Comparison of ENCODE assay signal across 8 cellular contexts in genomic region chrX:23782863-23783568, GRCh38. TPM values are rescaled to one million over a fixed set of nuclear protein-coding genes. Genes with fewer than 3 reads are reported as not detected.
DNase-seq lines count a peak whose midpoint lies in the region; ATAC-seq and TF ChIP-seq lines count a peak whose summit lies in the region.

SAT1 (plus strand) TSS chrX:23783173; CDS start chrX:23783352, 179 bp downstream.

- H3K36me3 ChIP-seq in CD8-positive, alpha-beta T cell (ENCODE audit: insufficient read depth, low read length) = peaks cover 11% of the 10 kb centered on the region
- H3K36me3 ChIP-seq in right lobe of liver = peaks cover 0 to 13% (median 0%) of the 10 kb centered on the region in 4 donors

- WGBS in right lobe of liver (ENCODE audit: insufficient coverage, low coverage, low lambda C conversion rate, missing lambda C conversion rate) = 18% methylated on average over 21 of the region's 55 CpGs

- TF ChIP-seq CTCF in CD8-positive, alpha-beta T cell (IDR thresholded peaks at IDR 0.05) = peak; percentile 60
- peak; percentile 62 to 92 (median 81) for TF ChIP-seq CTCF in dorsolateral prefrontal cortex (IDR thresholded peaks at IDR 0.05 in 54 of 56, conservative IDR thresholded peaks at IDR 0.05 in 2 of 56; ENCODE audit: low read depth in 1 of 56, partially characterized antibody in 56 of 56)
- TF ChIP-seq CTCF in right lobe of liver (IDR thresholded peaks at IDR 0.05) = peak; percentile 68 to 80 (median 78)

- H3K36me3 Mint-ChIP-seq in CD8-positive, alpha-beta T cell = peaks cover 33% of the 10 kb centered on the region
- peaks cover 27% of the 10 kb centered on the region for H3K36me3 Mint-ChIP-seq in activated CD4-positive, alpha-beta memory T cell treated with anti-CD3 and anti-CD28 coated beads for 36 hours

- TF ChIP-seq POLR2A in right lobe of liver (IDR thresholded peaks at IDR 0.05) = peak; percentile 96

- peak within 1 kb of the TSS; percentile 99 for H3K27ac Mint-ChIP-seq in CD8-positive, alpha-beta T cell
- peak within 1 kb of the TSS; percentile 96 for H3K27ac Mint-ChIP-seq in activated CD4-positive, alpha-beta memory T cell treated with anti-CD3 and anti-CD28 coated beads for 36 hours

- intact Hi-C loops in CD8-positive, alpha-beta T cell (cut with DNase I, micrococcal nuclease) = loop anchor here (1.0 to 10.0 kb wide), 14 partner anchors 10 to 682 kb away; partner anchors contain the start of genes EIF2S3 (in 2 of the 2), ACOT9 (in 1 of the 2), APOO (in 1 of the 2) and KLHL15 (in 1 of the 2)
- intact Hi-C loops in activated CD4-positive, alpha-beta memory T cell treated with anti-CD3 and anti-CD28 coated beads for 36 hours (cut with micrococcal nuclease) = loop anchor here (1.0 to 5.0 kb wide), 8 partner anchors 40 to 369 kb away; partner anchors contain the start of genes ACOT9, APOO, EIF2S3 and KLHL15
- intact Hi-C loops in dorsolateral prefrontal cortex (cut with DNase I) (loop anchor here (1.0 to 10.0 kb wide), 5 partner anchors 34 to 269 kb away; partner anchors contain the start of gene EIF2S3 (in 1 of the 2)), right lobe of liver (cut with DNase I) (no loop called here)

- CTCF ChIA-PET in CD8-positive, alpha-beta T cell (lab: Charles Lee) = interaction anchor here (0.6 to 3.6 kb wide), 13 partner anchors 9 to 704 kb away, joined by 3 to 27 read pairs (median 4); partner anchors contain the start of gene ACOT9
- CTCF ChIA-PET in activated CD4-positive, alpha-beta memory T cell treated with anti-CD3 and anti-CD28 coated beads for 36 hours (lab: Charles Lee) = interaction anchor here (0.8 to 4.6 kb wide), 8 partner anchors 10 to 271 kb away, joined by 3 to 49 read pairs (median 6); partner anchors contain the start of gene ACOT9

- no peaks in the 10 kb centered on the region for H3K27me3 ChIP-seq in CD8-positive, alpha-beta T cell (ENCODE audit: insufficient read depth, low read length)
- H3K27me3 ChIP-seq in dorsolateral prefrontal cortex = peaks cover 0 to 10% (median 0%) of the 10 kb centered on the region in 45 donors
- H3K27me3 ChIP-seq in right lobe of liver = no peaks in the 10 kb centered on the region

- no peaks in the 10 kb centered on the region for H3K27me3 Mint-ChIP-seq in CD8-positive, alpha-beta T cell (ENCODE audit: low read depth)
- no peaks in the 10 kb centered on the region for H3K27me3 Mint-ChIP-seq in activated CD4-positive, alpha-beta memory T cell treated with anti-CD3 and anti-CD28 coated beads for 36 hours

- POLR2A ChIA-PET in CD8-positive, alpha-beta T cell (lab: Charles Lee) = interaction anchor here (0.6 to 2.7 kb wide), 12 partner anchors 10 to 271 kb away, joined by 3 to 15 read pairs (median 6); partner anchors contain the start of genes ACOT9, APOO, CXorf58 and EIF2S3
- POLR2A ChIA-PET in activated CD4-positive, alpha-beta memory T cell treated with anti-CD3 and anti-CD28 coated beads for 36 hours (lab: Charles Lee) = interaction anchor here (0.8 to 2.1 kb wide), 7 partner anchors 10 to 125 kb away, joined by 3 to 8 read pairs (median 6); partner anchors contain the start of genes ACOT9, APOO, CXorf58 and PRDX4

- no peaks in the 10 kb centered on the region for H3K9me3 Mint-ChIP-seq in CD8-positive, alpha-beta T cell
- H3K9me3 Mint-ChIP-seq in activated CD4-positive, alpha-beta memory T cell treated with anti-CD3 and anti-CD28 coated beads for 36 hours = no peaks in the 10 kb centered on the region

- peaks cover 35% of the 10 kb centered on the region for H3K4me1 Mint-ChIP-seq in CD8-positive, alpha-beta T cell (ENCODE audit: low read depth)
- peaks cover 28% of the 10 kb centered on the region for H3K4me1 Mint-ChIP-seq in activated CD4-positive, alpha-beta memory T cell treated with anti-CD3 and anti-CD28 coated beads for 36 hours (ENCODE audit: low read depth)

- H3K9me3 ChIP-seq in CD8-positive, alpha-beta T cell (ENCODE audit: low read length) = no peaks in the 10 kb centered on the region
- no peaks in the 10 kb centered on the region for H3K9me3 ChIP-seq in right lobe of liver

- peak within 1 kb of the TSS; percentile 96 for H3K27ac ChIP-seq in CD8-positive, alpha-beta T cell (ENCODE audit: low read depth, low read length)
- H3K27ac ChIP-seq in dorsolateral prefrontal cortex (peak within 1 kb of the TSS in 58 of 59 donors; percentile 41 to 95 (median 87)), right lobe of liver (peak within 1 kb of the TSS; percentile 92 to 94 (median 92))

- peak within 1 kb of the TSS; percentile 97 for H3K4me3 Mint-ChIP-seq in CD8-positive, alpha-beta T cell
- H3K4me3 Mint-ChIP-seq in activated CD4-positive, alpha-beta memory T cell treated with anti-CD3 and anti-CD28 coated beads for 36 hours = peak within 1 kb of the TSS; percentile 94

- H3K4me1 ChIP-seq in CD8-positive, alpha-beta T cell (ENCODE audit: insufficient read depth, low read length) = peaks cover 25% of the 10 kb centered on the region
- peaks cover 0 to 10% (median 3%) of the 10 kb centered on the region in 4 donors for H3K4me1 ChIP-seq in right lobe of liver

- peak; percentile 86 to 96 (median 90) for DNase-seq in CD8-positive, alpha-beta T cell
- peak; percentile 96 for DNase-seq in HK-2 (ENCODE audit: unreplicated experiment)
- peak; percentile 80 for DNase-seq in NCI-H82 treated with DMSO at 0.1 percent for 48 hours (lab: John Stamatoyannopoulos, UW; ENCODE audit: unreplicated experiment)
- DNase-seq in activated CD4-positive, alpha-beta memory T cell treated with anti-CD3 and anti-CD28 coated beads for 36 hours = peak; percentile 95
- DNase-seq in dorsolateral prefrontal cortex = peak; percentile 92 to 96 (median 94)
- DNase-seq in right lobe of liver = peak; percentile 96 to 98 (median 97)
- peak; percentile 87 to 90 for DNase-seq in stimulated activated CD4-positive, alpha-beta T cell treated with anti-CD3 and anti-CD28 coated beads, Interleukin-4, amount 100 ng/mL, for 48 hours (ENCODE audit: low read depth in 2 of 2)

- peak; percentile 88 for ATAC-seq in CD8-positive, alpha-beta T cell
- ATAC-seq in GM19452 (IDR thresholded peaks at IDR 0.05; ENCODE audit: unreplicated experiment) = peak; percentile 79
- ATAC-seq in right lobe of liver = peak; percentile 85 to 97 (median 90)

- peak within 1 kb of the TSS; percentile 94 for H3K4me3 ChIP-seq in CD8-positive, alpha-beta T cell (ENCODE audit: low read depth, low read length)
- H3K4me3 ChIP-seq in dorsolateral prefrontal cortex = peak within 1 kb of the TSS; percentile 45 to 87 (median 71)
- peak within 1 kb of the TSS; percentile 55 to 67 (median 63) for H3K4me3 ChIP-seq in right lobe of liver

RNA-seq across cellular contexts. Expression of gene SAT1, which starts in this region (rescaled TPM):
- 100 to 1,000 TPM; 270 to 285 TPM for total RNA-seq in CD8-positive, alpha-beta T cell
- total RNA-seq in activated CD4-positive, alpha-beta memory T cell treated with anti-CD3 and anti-CD28 coated beads for 36 hours = 100 to 1,000 TPM; 205 to 209 TPM
- total RNA-seq in dorsolateral prefrontal cortex = 100 to 1,000 TPM; 115 to 388 (median 167) TPM
- 100 to 1,000 TPM; 215 to 640 (median 291) TPM for total RNA-seq in right lobe of liver

Comparison
In these comparisons a context has a peak if more than half of its experiments do, and no peak if none do; other contexts are left out.
1. Peak in every context shown above with its lines: DNase-seq, ATAC-seq, H3K4me3 ChIP-seq and H3K27ac ChIP-seq.
2. intact Hi-C loops: an anchor here in CD8-positive, alpha-beta T cell (1.0 to 10.0 kb wide), activated CD4-positive, alpha-beta memory T cell treated with anti-CD3 and anti-CD28 coated beads for 36 hours (1.0 to 5.0 kb wide) and dorsolateral prefrontal cortex (1.0 to 10.0 kb wide); none called in right lobe of liver.